Comparison of ENCODE assay signal across 13 cellular contexts in the genomic region with DNA sequence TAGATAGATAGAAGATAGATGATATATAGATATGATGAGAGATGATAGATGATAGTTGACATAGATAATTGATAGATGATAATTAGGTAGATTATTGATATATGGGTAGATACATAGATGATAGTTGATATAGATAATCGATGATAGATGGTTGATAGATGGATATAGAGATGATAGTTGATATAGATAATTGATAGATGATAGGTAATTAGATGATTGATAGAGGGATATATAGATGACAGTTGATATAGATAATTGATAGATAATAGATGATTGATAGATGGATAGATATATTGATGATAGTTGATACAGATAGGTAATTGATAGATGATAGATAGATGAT.
DNase-seq lines count a peak whose midpoint lies in the region; TF ChIP-seq lines count a peak whose summit lies in the region.
"Had no signal": no experiment of that assay in that cellular context is flagged by ENCODE, and none has a peak within 500 bp of the region (broad histone marks: within the 10 kb centered on the region; RNA-seq: fewer than 3 reads in every experiment).

No MANE protein-coding gene starts in this region.

- H3K36me3 Mint-ChIP-seq in CD14-positive monocyte (peaks cover 2 to 3% of the 10 kb centered on the region in 2 donors), neural crest cell (ENCODE audit: low read depth) (no peaks in the 10 kb centered on the region)
- H3K36me3 Mint-ChIP-seq: CD8-positive, alpha-beta memory T cell; IgD-negative memory B cell had no signal

- no peaks in the 10 kb centered on the region for H3K27me3 ChIP-seq in tibial artery
- no peaks in the 10 kb centered on the region for H3K27me3 ChIP-seq in effector memory CD4-positive, alpha-beta T cell (replicated peaks; ENCODE audit: control insufficient read depth, insufficient read depth, low read length, poor library complexity, severe bottlenecking)
- H3K27me3 ChIP-seq: BLaER1, SJCRH30 had no signal

- no peak overlapping the region for H3K4me3 ChIP-seq in tibial artery
- no peak overlapping the region for H3K4me3 ChIP-seq in effector memory CD4-positive, alpha-beta T cell (ENCODE audit: insufficient read depth, low read depth, low read length, poor library complexity, severe bottlenecking)
- H3K4me3 ChIP-seq: BLaER1, GM23248, SJCRH30 had no signal

- no peaks in the 10 kb centered on the region for H3K9me3 Mint-ChIP-seq in CD14-positive monocyte
- no peaks in the 10 kb centered on the region for H3K9me3 Mint-ChIP-seq in neural crest cell
- H3K9me3 Mint-ChIP-seq: CD8-positive, alpha-beta memory T cell; IgD-negative memory B cell had no signal

- H3K4me1 ChIP-seq in tibial artery = peaks cover 0 to 8% (median 1%) of the 10 kb centered on the region in 4 donors
- no peaks in the 10 kb centered on the region for H3K4me1 ChIP-seq in effector memory CD4-positive, alpha-beta T cell (ENCODE audit: control insufficient read depth, insufficient read depth, low read length, poor library complexity, severe bottlenecking)
- H3K4me1 ChIP-seq: SJCRH30 had no signal

- H3K4me1 Mint-ChIP-seq in CD14-positive monocyte (no peaks in the 10 kb centered on the region), neural crest cell (peaks cover 10% of the 10 kb centered on the region)

- DNase-seq in CD14-positive monocyte (ENCODE audit: low spot score) (no peak), HT-29 (ENCODE audit: low spot score) (peak; percentile 6), neural crest cell (ENCODE audit: low read depth, low spot score) (no peak), iPS-NIHi7 (ENCODE audit: extremely low spot score) (no peak), tibial artery (no peak)
- DNase-seq in effector memory CD4-positive, alpha-beta T cell = no peak
- DNase-seq: CD8-positive, alpha-beta memory T cell; NCI-H524 treated with DMSO at 0.1 percent for 48 hours had no signal

- H3K9me3 ChIP-seq in tibial artery = no peaks in the 10 kb centered on the region
- H3K9me3 ChIP-seq in effector memory CD4-positive, alpha-beta T cell (ENCODE audit: control insufficient read depth, low read length) = no peaks in the 10 kb centered on the region
- H3K9me3 ChIP-seq: BLaER1, SJCRH30 had no signal

- H3K36me3 ChIP-seq in tibial artery = no peaks in the 10 kb centered on the region
- H3K36me3 ChIP-seq in effector memory CD4-positive, alpha-beta T cell (ENCODE audit: control insufficient read depth, insufficient read depth, low read length) = no peaks in the 10 kb centered on the region
- H3K36me3 ChIP-seq: BLaER1, SJCRH30 had no signal

- H3K27me3 Mint-ChIP-seq in CD14-positive monocyte (ENCODE audit: low read depth in 3 of 3) = peaks cover 0 to 5% (median 2%) of the 10 kb centered on the region in 3 donors
- no peaks in the 10 kb centered on the region for H3K27me3 Mint-ChIP-seq in neural crest cell (ENCODE audit: low read depth)

- H3K27ac Mint-ChIP-seq in CD14-positive monocyte = no peak overlapping the region
- no peak overlapping the region for H3K27ac Mint-ChIP-seq in neural crest cell (ENCODE audit: unreplicated experiment)
- H3K27ac Mint-ChIP-seq: CD8-positive, alpha-beta memory T cell; IgD-negative memory B cell had no signal

- peak; percentile 15 for TF ChIP-seq CTCF in CD14-positive monocyte (IDR thresholded peaks at IDR 0.05)
- peak; percentile 44 for TF ChIP-seq CTCF in VCaP (conservative IDR thresholded peaks at IDR 0.05)
- peak; percentile 11 for TF ChIP-seq CTCF in neural crest cell (conservative IDR thresholded peaks at IDR 0.05)
- no peak for TF ChIP-seq CTCF in tibial artery (IDR thresholded peaks at IDR 0.05)

- intact Hi-C loops in CD14-positive monocyte (cut with micrococcal nuclease) = no loop called here
- intact Hi-C loops in tibial artery (cut with DNase I; ENCODE audit: low total_unique reads) = no loop called here

- H3K4me3 Mint-ChIP-seq in CD14-positive monocyte = no peak overlapping the region
- no peak overlapping the region for H3K4me3 Mint-ChIP-seq in neural crest cell
- H3K4me3 Mint-ChIP-seq: CD8-positive, alpha-beta memory T cell; IgD-negative memory B cell had no signal

- H3K27ac ChIP-seq in VCaP = no peak overlapping the region
- no peak overlapping the region for H3K27ac ChIP-seq in tibial artery
- no peak overlapping the region for H3K27ac ChIP-seq in effector memory CD4-positive, alpha-beta T cell (ENCODE audit: insufficient read depth, low read length, poor library complexity, severe bottlenecking)
- H3K27ac ChIP-seq: BLaER1, GM23248, SJCRH30 had no signal

Comparison
In these comparisons a context has a peak if more than half of its experiments do, and no peak if none do; other contexts are left out.
1. CTCF ChIP-seq: peak in CD14-positive monocyte (single experiment), VCaP (single experiment) and neural crest cell (single experiment); none in tibial artery (0 of 2).